Comparison of ENCODE assay signal across 7 cellular contexts in the genomic region with DNA sequence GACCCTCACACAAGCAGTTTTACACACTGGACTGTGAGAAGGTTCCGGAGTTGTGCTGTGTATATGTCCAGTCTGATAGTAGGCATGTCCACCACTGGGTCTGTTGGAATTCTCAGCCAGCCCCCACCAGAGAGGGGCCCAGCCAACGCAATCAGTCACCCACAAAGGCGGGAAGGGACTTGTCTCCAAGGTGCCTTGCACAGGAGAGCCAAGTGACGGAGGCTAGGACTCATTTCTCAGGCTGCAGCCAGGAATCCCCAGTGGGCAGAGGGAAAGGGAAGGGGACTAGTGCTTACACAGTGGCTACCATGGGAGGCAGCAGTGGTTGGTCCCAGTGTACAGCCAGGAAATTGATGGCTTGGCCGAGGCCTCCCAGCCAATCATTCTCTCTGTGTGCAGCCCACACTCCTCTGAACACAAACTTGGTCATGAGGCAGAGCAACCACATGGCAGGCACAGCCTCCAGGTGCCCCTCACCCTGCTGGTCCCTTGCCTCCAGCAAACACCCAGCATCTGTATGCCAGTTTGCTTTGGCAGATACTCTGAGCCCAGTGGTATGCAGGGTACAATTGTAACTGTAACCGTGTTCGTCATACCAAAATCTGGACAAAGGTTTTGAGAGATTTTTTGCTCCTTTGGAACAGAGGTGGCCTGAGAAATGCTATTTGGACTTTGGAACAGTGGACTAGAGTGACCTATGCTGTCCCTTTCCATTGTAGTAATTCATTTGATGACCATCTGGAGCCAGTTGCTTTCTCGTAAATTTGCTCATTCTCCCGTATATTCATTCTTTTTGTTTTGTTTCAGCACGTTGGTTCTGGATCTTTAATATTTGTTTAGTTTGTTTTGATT.
DNase-seq lines count a peak whose midpoint lies in the region; ATAC-seq and TF ChIP-seq lines count a peak whose summit lies in the region.

No MANE protein-coding gene starts in this region.

- H3K27ac ChIP-seq in HCT116 (ENCODE audit: low read depth, low read length) (no peak overlapping the region), RWPE1 (peak overlapping the region; percentile 91), heart left ventricle (peak overlapping the region in 11 of 12 donors; percentile 8 to 100 (median 55)), skeletal muscle tissue (ENCODE audit: low read depth, low read length) (peak overlapping the region; percentile 100)

- ATAC-seq in HCT116, result no peak
- peak; percentile 27 to 48 (median 41) for ATAC-seq in heart left ventricle
- no peak for ATAC-seq in GM21576 (IDR thresholded peaks at IDR 0.05; ENCODE audit: unreplicated experiment)
- ATAC-seq in HG03442 (IDR thresholded peaks at IDR 0.05; ENCODE audit: unreplicated experiment), result no peak

- POLR2A ChIA-PET in HCT116 (lab: Charles Lee) (no interaction called here), RWPE1 (lab: Yijun Ruan, JAX; ENCODE audit: low non-redundant PET) (no interaction called here)

- H3K9me2 ChIP-seq in HCT116 (ENCODE audit: insufficient read depth), result no peaks in the 10 kb centered on the region

- no peak for TF ChIP-seq CTCF in HCT116 (IDR thresholded peaks at IDR 0.05 in 2 of 3, conservative IDR thresholded peaks at IDR 0.05 in 1 of 3; ENCODE audit: borderline replicate concordance in 1 of 3, insufficient read depth in 1 of 3, low read depth in 2 of 3, low read length in 2 of 3)
- no peak for TF ChIP-seq CTCF in RWPE1 (conservative IDR thresholded peaks at IDR 0.05; ENCODE audit: low read depth)
- TF ChIP-seq CTCF in heart left ventricle (IDR thresholded peaks at IDR 0.05), result peak in 1 of 12 donors; percentile 4

- H3K27me3 ChIP-seq in HCT116 (ENCODE audit: insufficient read depth, low read length) (no peaks in the 10 kb centered on the region), heart left ventricle (no peaks in the 10 kb centered on the region), skeletal muscle tissue (ENCODE audit: control insufficient read depth in 3 of 3, insufficient read depth in 3 of 3, low read length in 3 of 3) (no peaks in the 10 kb centered on the region)

- H3K4me1 ChIP-seq in HCT116 (ENCODE audit: control insufficient read depth in 1 of 2, insufficient read depth in 2 of 2, low read length in 2 of 2), result peaks cover 68 to 85% of the 10 kb centered on the region in 2 experiments
- peaks cover 20 to 100% (median 97%) of the 10 kb centered on the region in 12 donors for H3K4me1 ChIP-seq in heart left ventricle
- H3K4me1 ChIP-seq in skeletal muscle tissue (ENCODE audit: control insufficient read depth in 3 of 3, insufficient read depth in 3 of 3, low read length in 3 of 3), result peaks cover 93 to 94% (median 93%) of the 10 kb centered on the region in 3 donors

- H2AFZ ChIP-seq in HCT116 (ENCODE audit: low read depth, low read length, poor library complexity, severe bottlenecking), result no peak overlapping the region

- peak overlapping the region; percentile 98; the same call in 1 of the 2 replicates for H3K4me2 ChIP-seq in HCT116 (ENCODE audit: low read length)

- CTCF ChIA-PET in HCT116 (lab: Charles Lee), result no interaction called here
- CTCF ChIA-PET in RWPE1 (lab: Yijun Ruan, JAX), result interaction anchor here (0.6 kb wide), 1 partner anchor 287 kb away, joined by 3 read pairs; no protein-coding TSS in a partner anchor

- no peaks in the 10 kb centered on the region for H4K20me1 ChIP-seq in HCT116 (ENCODE audit: insufficient read depth)

- no peak for TF ChIP-seq POLR2A in HCT116 (IDR thresholded peaks at IDR 0.05; ENCODE audit: borderline replicate concordance, extremely low read depth, insufficient read depth, insufficient read length)
- TF ChIP-seq POLR2A in heart left ventricle (IDR thresholded peaks at IDR 0.05), result no peak

- BruUV-seq in HCT116 (replicated peaks; lab: Mats Ljungman, UMichigan), result no TSS peak

- H3K36me3 ChIP-seq in HCT116 (ENCODE audit: control insufficient read depth in 1 of 2, insufficient read depth in 2 of 2, low read length in 2 of 2), result no peaks in the 10 kb centered on the region
- peaks cover 0 to 7% (median 0%) of the 10 kb centered on the region in 9 donors for H3K36me3 ChIP-seq in heart left ventricle
- H3K36me3 ChIP-seq in skeletal muscle tissue (ENCODE audit: control insufficient read depth in 3 of 3, insufficient read depth in 3 of 3, low read length in 3 of 3), result peaks cover 0 to 3% (median 2%) of the 10 kb centered on the region in 3 donors

- no peaks in the 10 kb centered on the region for H3K9me3 ChIP-seq in HCT116 (ENCODE audit: control insufficient read depth in 1 of 2, insufficient read depth in 1 of 2, low read depth in 1 of 2, low read length in 2 of 2)
- no peaks in the 10 kb centered on the region for H3K9me3 ChIP-seq in heart left ventricle
- no peaks in the 10 kb centered on the region for H3K9me3 ChIP-seq in skeletal muscle tissue (ENCODE audit: control insufficient read depth in 3 of 3, low read length in 3 of 3)

- peaks cover 52% of the 10 kb centered on the region for H3K79me2 ChIP-seq in HCT116 (ENCODE audit: insufficient read depth, low read length)

- whole genome bisulfite sequencing in heart left ventricle, 4 donors, result 37 to 61% (median 51%) methylated on average over 9 to 10 of the region's 10 CpGs

- intact Hi-C loops in HCT116 (cut with micrococcal nuclease) (no loop called here), heart left ventricle (cut with DNase I) (loop anchor here in 2 of 10 donors (5.0 kb wide), 1 partner anchor 74 kb away; the partner anchor contains the start of gene MYL9 (in 2 of the 2))

- DNase-seq in HCT116 (ENCODE audit: low read depth, low spot score), result no peak
- no peak for DNase-seq in RWPE1 (ENCODE audit: low spot score)
- DNase-seq in heart left ventricle, result peak in 1 of 5 donors; percentile 33
- no peak for DNase-seq in NCI-H1105 (lab: John Stamatoyannopoulos, UW)

- TF ChIP-seq RAD21 in HCT116 (IDR thresholded peaks at IDR 0.05; ENCODE audit: low read depth), result no peak

- H3K4me3 ChIP-seq in HCT116 (replicated peaks in 1 of 2; ENCODE audit: low read depth in 1 of 2, low read length in 2 of 2) (no peak overlapping the region), heart left ventricle (no peak overlapping the region), skeletal muscle tissue (ENCODE audit: low read length in 3 of 3) (peak overlapping the region in 2 of 3 donors; percentile 4 to 29)

- H3K9ac ChIP-seq in HCT116 (ENCODE audit: low read length) (no peak overlapping the region), skeletal muscle tissue (ENCODE audit: low read depth in 1 of 3, low read length in 3 of 3) (peak overlapping the region in 1 of 3 donors; percentile 4)

- RAD21 ChIA-PET in HCT116 (lab: Charles Lee; ENCODE audit: low non-redundant PET in 1 of 2, low total read pairs in 2 of 2, uncharacterized antibody in 2 of 2, unreplicated experiment in 2 of 2), result no interaction called here

TF ChIP-seq in HCT116, 20 proteins besides CTCF, POLR2A, EP300 and RAD21:
- no peak for TF ChIP-seq SIN3A (IDR thresholded peaks at IDR 0.05; ENCODE audit: low read depth)
- TF ChIP-seq SRF (IDR thresholded peaks at IDR 0.05; ENCODE audit: low read depth), result no peak
- TF ChIP-seq FOSL1 (IDR thresholded peaks at IDR 0.05; ENCODE audit: low read depth), result no peak
- TF ChIP-seq ZBTB33 (IDR thresholded peaks at IDR 0.05; ENCODE audit: extremely low read depth, insufficient replicate concordance, low read length), result no peak
- no peak for TF ChIP-seq ZNF274 (IDR thresholded peaks at IDR 0.05; ENCODE audit: low read depth, low read length)
- TF ChIP-seq POLR2AphosphoS5 (IDR thresholded peaks at IDR 0.05; ENCODE audit: low read depth, low read length), result no peak
- TF ChIP-seq CEBPB (IDR thresholded peaks at IDR 0.05; ENCODE audit: low read depth), result no peak
- TF ChIP-seq, protein P1, sequence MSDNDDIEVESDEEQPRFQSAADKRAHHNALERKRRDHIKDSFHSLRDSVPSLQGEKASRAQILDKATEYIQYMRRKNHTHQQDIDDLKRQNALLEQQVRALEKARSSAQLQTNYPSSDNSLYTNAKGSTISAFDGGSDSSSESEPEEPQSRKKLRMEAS (IDR thresholded peaks at IDR 0.05), result no peak
- TF ChIP-seq ELF1 (IDR thresholded peaks at IDR 0.05; ENCODE audit: borderline replicate concordance, low read depth), result no peak
- TF ChIP-seq, protein P2, sequence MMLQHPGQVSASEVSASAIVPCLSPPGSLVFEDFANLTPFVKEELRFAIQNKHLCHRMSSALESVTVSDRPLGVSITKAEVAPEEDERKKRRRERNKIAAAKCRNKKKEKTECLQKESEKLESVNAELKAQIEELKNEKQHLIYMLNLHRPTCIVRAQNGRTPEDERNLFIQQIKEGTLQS (IDR thresholded peaks at IDR 0.05), result no peak
- TF ChIP-seq EGR1 (IDR thresholded peaks at IDR 0.05; ENCODE audit: low read depth), result no peak
- no peak for TF ChIP-seq JUND (IDR thresholded peaks at IDR 0.05)
- TF ChIP-seq ZFX (IDR thresholded peaks at IDR 0.05), result no peak
- TF ChIP-seq EZH2 (IDR thresholded peaks at IDR 0.05), result no peak
- no peak for TF ChIP-seq EZH2phosphoT487 (IDR thresholded peaks at IDR 0.05; ENCODE audit: borderline replicate concordance)
- no peak for TF ChIP-seq CBX3 (IDR thresholded peaks at IDR 0.05; ENCODE audit: low read depth)
- TF ChIP-seq SP1 (IDR thresholded peaks at IDR 0.05; ENCODE audit: low read depth), result no peak

Comparison
In these comparisons a context has a peak if more than half of its experiments do, and no peak if none do; other contexts are left out.
1. ATAC-seq: peak in heart left ventricle (4 of 4); none in HCT116 (single experiment), GM21576 (single experiment) and HG03442 (single experiment).
2. H3K4me3 ChIP-seq: peak in skeletal muscle tissue (2 of 3); none in HCT116 (0 of 2) and heart left ventricle (0 of 12).